8 cellular contexts compared by ENCODE assay signal in genomic region chr1:203556047-203556851, GRCh38.
DNase-seq lines count a peak whose midpoint lies in the region; ATAC-seq and TF ChIP-seq lines count a peak whose summit lies in the region.

No MANE protein-coding gene starts in this region.

- intact Hi-C loops in thyroid gland (cut with DNase I): no loop called here

- TF ChIP-seq RAD21 in Ishikawa (IDR thresholded peaks at IDR 0.05; ENCODE audit: low read depth): no peak

- TF ChIP-seq CTCF in cardiac fibroblast (IDR thresholded peaks at IDR 0.05; ENCODE audit: low read depth, low read length) (no peak), thyroid gland (IDR thresholded peaks at IDR 0.05) (no peak)

- no peak overlapping the region for H3K4me3 ChIP-seq in cardiac fibroblast (replicated peaks in 1 of 2; ENCODE audit: low read depth in 2 of 2, low read length in 2 of 2)
- H3K4me3 ChIP-seq in thyroid gland (replicated peaks in 1 of 3): no peak overlapping the region

- TF ChIP-seq POLR2A in thyroid gland (IDR thresholded peaks at IDR 0.05): no peak

- no peak; the same call in 1 of the 2 replicates for TF ChIP-seq EP300 in Ishikawa (IDR thresholded peaks at IDR 0.05; ENCODE audit: borderline replicate concordance)

- H3K9me3 ChIP-seq in thyroid gland: no peaks in the 10 kb centered on the region

- no peak for ATAC-seq in HG02759 (IDR thresholded peaks at IDR 0.05; ENCODE audit: unreplicated experiment)

- H3K4me1 ChIP-seq in thyroid gland: peaks cover 15 to 45% of the 10 kb centered on the region in 2 donors

- no peaks in the 10 kb centered on the region for H3K27me3 ChIP-seq in thyroid gland

- no peaks in the 10 kb centered on the region for H3K36me3 ChIP-seq in thyroid gland

- peak overlapping the region; percentile 43 to 81 (median 66) for H3K27ac ChIP-seq in thyroid gland

- DNase-seq in cardiac fibroblast (ENCODE audit: low read depth in 2 of 2): peak; percentile 68 to 82
- DNase-seq in left kidney (ENCODE audit: low read depth, low spot score): peak; percentile 75
- peak; percentile 50 to 55 for DNase-seq in thyroid gland
- DNase-seq in NCI-H2171 (lab: John Stamatoyannopoulos, UW): no peak
- DNase-seq in cerebellar cortex (ENCODE audit: low spot score): no peak
- no peak for DNase-seq in RKO (ENCODE audit: low spot score)

- 60 to 63% methylated on average over 16 of the region's 16 CpGs for WGBS in thyroid gland, 2 donors

TF ChIP-seq in Ishikawa, 13 proteins besides CTCF, POLR2A, EP300 and RAD21:
- TF ChIP-seq CEBPB (IDR thresholded peaks at IDR 0.05) (no peak), YY1 (IDR thresholded peaks at IDR 0.05; ENCODE audit: low read depth) (no peak), TEAD4 (IDR thresholded peaks at IDR 0.05) (no peak), EGR1 (IDR thresholded peaks at IDR 0.05) (no peak; the same call in none of the 2 replicates), FOXM1 (IDR thresholded peaks at IDR 0.05; ENCODE audit: borderline replicate concordance, low read depth) (peak; percentile 48; the same call in 1 of the 2 replicates)

Comparison
In these comparisons a context has a peak if more than half of its experiments do, and no peak if none do; other contexts are left out.
1. DNase-seq: peak in cardiac fibroblast (2 of 2), left kidney (single experiment) and thyroid gland (2 of 2); none in NCI-H2171 (single experiment), cerebellar cortex (single experiment) and RKO (single experiment).